In genomic region chr1:226722240-226722900, GRCh38 we compare ENCODE assay signal across 14 cellular contexts. TPM values are rescaled to one million over a fixed set of nuclear protein-coding genes. Genes with fewer than 3 reads are reported as not detected.
DNase-seq lines count a peak whose midpoint lies in the region; ATAC-seq and TF ChIP-seq lines count a peak whose summit lies in the region.
"Had no signal": no experiment of that assay in that cellular context is flagged by ENCODE, and none has a peak within 500 bp of the region (broad histone marks: within the 10 kb centered on the region; RNA-seq: fewer than 3 reads in every experiment).

No MANE protein-coding gene starts in this region.

- H3K4me2 ChIP-seq in neuronal stem cell (ENCODE audit: insufficient read depth, low read length, poor library complexity, severe bottlenecking) = no peak overlapping the region
- H3K4me2 ChIP-seq: SK-N-SH had no signal

- peak overlapping the region; percentile 1 for H2AK5ac ChIP-seq in neuronal stem cell (ENCODE audit: low read depth, low read length)

- H3K18ac ChIP-seq in neuronal stem cell (ENCODE audit: low read length) = no peak overlapping the region

- no peaks in the 10 kb centered on the region for H3K79me1 ChIP-seq in neuronal stem cell (ENCODE audit: low read depth, low read length)

- H3K27me3 Mint-ChIP-seq in brain = no peaks in the 10 kb centered on the region

- no peaks in the 10 kb centered on the region for H3K27me3 ChIP-seq in neuronal stem cell (ENCODE audit: control insufficient read depth in 3 of 3, insufficient read depth in 3 of 3, low read depth in 1 of 3, low read length in 3 of 3)
- H3K27me3 ChIP-seq: tibial artery had no signal

- WGBS in neuronal stem cell (ENCODE audit: extremely low coverage in 2 of 2, insufficient read length in 2 of 2, insufficient replicate concordance in 1 of 2), 2 donors = no CpG with 5 or more reads among the region's 11 CpGs

- H3K4me3 Mint-ChIP-seq in brain = peak overlapping the region in 3 of 5 experiments; percentile 24 to 49 (median 43)

- no peak overlapping the region for H3K23ac ChIP-seq in neuronal stem cell (ENCODE audit: low read depth, low read length, poor library complexity)

- no peaks in the 10 kb centered on the region for H3K36me3 Mint-ChIP-seq in brain

- no peak for TF ChIP-seq CTCF in brain (conservative IDR thresholded peaks at IDR 0.05)

- H3K27ac ChIP-seq in neuronal stem cell (replicated peaks; ENCODE audit: low read length) = no peak overlapping the region
- H3K27ac ChIP-seq: parathyroid adenoma, tibial artery had no signal

- peaks cover 35 to 39% of the 10 kb centered on the region in 2 donors for H3K4me1 ChIP-seq in neuronal stem cell (ENCODE audit: control insufficient read depth in 2 of 2, insufficient read depth in 1 of 2, low read depth in 1 of 2, low read length in 2 of 2)
- H3K4me1 ChIP-seq: parathyroid adenoma had no signal

- H3K14ac ChIP-seq in neuronal stem cell (ENCODE audit: low read length) = no peak overlapping the region

- H2BK15ac ChIP-seq in neuronal stem cell (ENCODE audit: low read length) = no peak overlapping the region

- H3K4ac ChIP-seq in neuronal stem cell (ENCODE audit: low read length) = no peak overlapping the region

- H3K9me3 ChIP-seq in neuronal stem cell (replicated peaks in 1 of 2; ENCODE audit: control insufficient read depth in 2 of 2, insufficient read depth in 1 of 2, low read depth in 1 of 2, low read length in 2 of 2) = no peaks in the 10 kb centered on the region
- H3K9me3 ChIP-seq: SK-N-SH, tibial artery had no signal

- peaks cover 68% of the 10 kb centered on the region for H3K4me1 Mint-ChIP-seq in brain

- DNase-seq in NCI-H1417 (lab: John Stamatoyannopoulos, UW) (peak; percentile 42 to 66 (median 53)), NCI-H1417 treated with DMSO at 0.1 percent for 48 hours (lab: John Stamatoyannopoulos, UW) (no peak), NCI-H2107 treated with DMSO at 0.1 percent for 48 hours (lab: John Stamatoyannopoulos, UW; ENCODE audit: unreplicated experiment) (peak; percentile 86), neuronal stem cell (ENCODE audit: low spot score) (no peak), UCSD-AML1 (lab: John Stamatoyannopoulos, UW; ENCODE audit: unreplicated experiment) (no peak)
- DNase-seq: EL; IMR-90; SK-N-SH; stimulated activated CD4-positive, alpha-beta T cell treated with anti-CD3 and anti-CD28 coated beads, Interleukin-4, amount 100 ng/mL, for 24 hours; tibial artery had no signal

- no peak overlapping the region for H2AFZ ChIP-seq in neuronal stem cell (ENCODE audit: low read length)
- H2AFZ ChIP-seq: parathyroid adenoma had no signal

- H2BK120ac ChIP-seq in neuronal stem cell (ENCODE audit: low read depth, low read length) = no peak overlapping the region

- no peaks in the 10 kb centered on the region for H3K36me3 ChIP-seq in neuronal stem cell (replicated peaks in 1 of 2; ENCODE audit: control insufficient read depth in 2 of 2, insufficient read depth in 2 of 2, low read length in 2 of 2)
- H3K36me3 ChIP-seq: tibial artery had no signal

- no peak overlapping the region for H3K4me3 ChIP-seq in neuronal stem cell (ENCODE audit: low read length in 2 of 2)
- H3K4me3 ChIP-seq: tibial artery had no signal

- H3K27ac Mint-ChIP-seq in brain = peak overlapping the region; percentile 53 to 97 (median 93)

- ATAC-seq in GM21723 (IDR thresholded peaks at IDR 0.05; ENCODE audit: unreplicated experiment) (no peak), GM18519 (IDR thresholded peaks at IDR 0.05; ENCODE audit: low FRiP score, unreplicated experiment) (no peak)

- peak overlapping the region; percentile 4 for H2BK5ac ChIP-seq in neuronal stem cell (ENCODE audit: low read length)

- H3K9ac ChIP-seq in neuronal stem cell (ENCODE audit: low read depth, low read length, poor library complexity) = no peak overlapping the region
- H3K9ac ChIP-seq: parathyroid adenoma, SK-N-SH had no signal

- no peak overlapping the region for H4K91ac ChIP-seq in neuronal stem cell (ENCODE audit: low read depth, low read length, poor library complexity)

- H4K8ac ChIP-seq in neuronal stem cell (ENCODE audit: low read depth, low read length) = no peak overlapping the region

- H2BK12ac ChIP-seq in neuronal stem cell (ENCODE audit: low read length) = no peak overlapping the region

- peaks cover 0 to 3% (median 0%) of the 10 kb centered on the region in 5 experiments for H3K9me3 Mint-ChIP-seq in brain

RNA-seq across cellular contexts. Expression of gene ITPKB, which starts 16.7 kb away (rescaled TPM):
- 85.7 TPM for polyA plus RNA-seq in brain (ENCODE audit: insufficient read depth, low read depth, low replicate concordance)
- 6.8 TPM for polyA plus RNA-seq in neuronal stem cell (2013, experiment 1 of 2)
- polyA plus RNA-seq in neuronal stem cell (2013, experiment 2 of 2) = 7.0 TPM

Comparison
In these comparisons a context has a peak if more than half of its experiments do, and no peak if none do; other contexts are left out.
1. DNase-seq: peak in NCI-H1417 (3 of 3) and NCI-H2107 treated with DMSO at 0.1 percent for 48 hours (single experiment); none in NCI-H1417 treated with DMSO at 0.1 percent for 48 hours (single experiment), neuronal stem cell (single experiment) and UCSD-AML1 (single experiment).